In the genomic region with DNA sequence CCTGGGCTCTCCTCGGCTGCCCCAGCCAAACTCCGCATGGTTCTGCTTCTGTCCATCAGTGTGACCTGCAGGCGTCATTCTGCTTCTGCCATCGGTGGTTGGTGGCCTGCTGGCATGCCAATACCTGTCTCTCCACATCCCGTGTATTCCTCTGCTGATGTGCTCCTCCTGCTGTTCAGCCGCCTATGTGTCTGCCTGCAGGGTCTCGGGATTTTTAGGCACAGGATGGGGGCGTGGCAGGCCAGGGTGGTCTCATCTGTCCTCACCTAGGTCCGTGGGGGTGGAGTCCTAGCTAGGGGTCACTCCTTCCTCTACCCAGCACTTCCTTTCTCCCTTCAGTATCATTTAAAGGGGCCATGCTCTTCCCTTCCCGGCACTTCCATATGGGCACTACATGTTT, we compare ENCODE assay signal across 13 cellular contexts. TPM values are rescaled to one million over a fixed set of nuclear protein-coding genes. Genes with fewer than 3 reads are reported as not detected.
DNase-seq lines count a peak whose midpoint lies in the region; ATAC-seq and TF ChIP-seq lines count a peak whose summit lies in the region.
"Had no signal": no experiment of that assay in that cellular context is flagged by ENCODE, and none has a peak within 500 bp of the region (broad histone marks: within the 10 kb centered on the region; RNA-seq: fewer than 3 reads in every experiment).

No MANE protein-coding gene starts in this region.

- no peak for DNase-seq in HCT116 (ENCODE audit: low read depth, low spot score)
- DNase-seq in endodermal cell: peak; percentile 55
- DNase-seq in testis: peak; percentile 35
- no peak for DNase-seq in stimulated activated CD4-positive, alpha-beta T cell treated with anti-CD3 and anti-CD28 coated beads, Interleukin-12 subunit alpha, Interleukin-12 subunit beta, amount 100 ng/mL, for 4 hours
- no peak for DNase-seq in NCI-H345 treated with DMSO at 0.1 percent for 48 hours (lab: John Stamatoyannopoulos, UW; ENCODE audit: unreplicated experiment)
- DNase-seq: AML-193; CD4-positive, alpha-beta T cell; DMS79 had no signal

- H4K20me1 ChIP-seq in BLaER1 treated with 17β-estradiol and CSF1 and Interleukin-3, amounts not matched to agents 10 nM and 100 nM: no peaks in the 10 kb centered on the region
- no peaks in the 10 kb centered on the region for H4K20me1 ChIP-seq in HCT116 (ENCODE audit: insufficient read depth)
- H4K20me1 ChIP-seq: BLaER1 had no signal

- no peaks in the 10 kb centered on the region for H3K27me3 ChIP-seq in BLaER1 treated with 17β-estradiol and CSF1 and Interleukin-3, amounts not matched to agents 10 nM and 100 nM
- H3K27me3 ChIP-seq in HCT116 (ENCODE audit: insufficient read depth, low read length) (no peaks in the 10 kb centered on the region), endodermal cell (ENCODE audit: control insufficient read depth, insufficient read depth, low read length, poor library complexity, severe bottlenecking) (no peaks in the 10 kb centered on the region), testis (no peaks in the 10 kb centered on the region)
- H3K27me3 ChIP-seq: BLaER1 had no signal

- H3K27me3 Mint-ChIP-seq in endodermal cell (ENCODE audit: insufficient read depth): no peaks in the 10 kb centered on the region
- H3K27me3 Mint-ChIP-seq: CD4-positive, alpha-beta T cell had no signal

- no peaks in the 10 kb centered on the region for H3K79me2 ChIP-seq in HCT116 (ENCODE audit: insufficient read depth, low read length)

- H3K9ac ChIP-seq in BLaER1 treated with 17β-estradiol and CSF1 and Interleukin-3, amounts not matched to agents 10 nM and 100 nM: peak overlapping the region in 8 of 11 experiments; percentile 63 to 80 (median 76); a peak in 13 of 22 replicates
- no peak overlapping the region for H3K9ac ChIP-seq in HCT116 (ENCODE audit: low read length)
- H3K9ac ChIP-seq in endodermal cell (ENCODE audit: extremely low read depth, low read length, poor library complexity, severe bottlenecking): no peak overlapping the region
- H3K9ac ChIP-seq: BLaER1 had no signal

- no peaks in the 10 kb centered on the region for H3K36me3 ChIP-seq in BLaER1 treated with 17β-estradiol and CSF1 and Interleukin-3, amounts not matched to agents 10 nM and 100 nM
- H3K36me3 ChIP-seq in HCT116 (ENCODE audit: control insufficient read depth in 1 of 2, insufficient read depth in 2 of 2, low read length in 2 of 2): no peaks in the 10 kb centered on the region; a peak in 1 of 4 replicates
- H3K36me3 ChIP-seq in endodermal cell (ENCODE audit: control insufficient read depth, insufficient read depth, low read length): no peaks in the 10 kb centered on the region
- H3K36me3 ChIP-seq in testis (ENCODE audit: low read depth, missing control alignments): no peaks in the 10 kb centered on the region
- H3K36me3 ChIP-seq: BLaER1 had no signal

- peaks cover 5% of the 10 kb centered on the region for H3K9me3 Mint-ChIP-seq in endodermal cell
- H3K9me3 Mint-ChIP-seq: CD4-positive, alpha-beta T cell had no signal

- H3K36me3 Mint-ChIP-seq in endodermal cell (ENCODE audit: low read depth): no peaks in the 10 kb centered on the region

- CTCF ChIA-PET in HCT116 (lab: Charles Lee): no interaction called here

- no peak overlapping the region for H2AFZ ChIP-seq in HCT116 (ENCODE audit: low read depth, low read length, poor library complexity, severe bottlenecking)

- H3K4me3 ChIP-seq in BLaER1 treated with 17β-estradiol and CSF1 and Interleukin-3, amounts not matched to agents 10 nM and 100 nM: 0 out of 20 replicates have a peak overlapping the region, but pooled peaks of 1 of the 10 experiments have one; percentile 49
- H3K4me3 ChIP-seq in HCT116 (replicated peaks in 1 of 2; ENCODE audit: low read depth in 1 of 2, low read length in 2 of 2) (no peak overlapping the region), endodermal cell (ENCODE audit: low read length) (no peak overlapping the region), testis (peak overlapping the region in 1 of 2 donors; percentile 8)
- H3K4me3 ChIP-seq: BLaER1, K562 had no signal

- peak overlapping the region; percentile 69 to 95 (median 88) for H3K27ac ChIP-seq in BLaER1 treated with 17β-estradiol and CSF1 and Interleukin-3, amounts not matched to agents 10 nM and 100 nM
- no peak overlapping the region for H3K27ac ChIP-seq in HCT116 (ENCODE audit: low read depth, low read length)
- no peak overlapping the region for H3K27ac ChIP-seq in endodermal cell (ENCODE audit: low read depth, low read length)
- H3K27ac ChIP-seq in testis: no peak overlapping the region
- H3K27ac ChIP-seq: 22Rv1, BLaER1 had no signal

- H3K9me2 ChIP-seq in HCT116 (ENCODE audit: insufficient read depth): no peaks in the 10 kb centered on the region

- RAD21 ChIA-PET in HCT116 (lab: Charles Lee; ENCODE audit: low non-redundant PET in 1 of 2, low total read pairs in 2 of 2, uncharacterized antibody in 2 of 2, unreplicated experiment in 2 of 2): no interaction called here

- peaks cover 0 to 75% (median 44%) of the 10 kb centered on the region in 10 experiments; a peak in 18 of 20 replicates for H3K4me1 ChIP-seq in BLaER1 treated with 17β-estradiol and CSF1 and Interleukin-3, amounts not matched to agents 10 nM and 100 nM
- H3K4me1 ChIP-seq in HCT116 (ENCODE audit: control insufficient read depth in 1 of 2, insufficient read depth in 2 of 2, low read length in 2 of 2) (no peaks in the 10 kb centered on the region), endodermal cell (ENCODE audit: control insufficient read depth, insufficient read depth, low read length) (no peaks in the 10 kb centered on the region), testis (no peaks in the 10 kb centered on the region)
- H3K4me1 ChIP-seq: BLaER1 had no signal

- H3K4me3 Mint-ChIP-seq in endodermal cell: no peak overlapping the region
- H3K4me3 Mint-ChIP-seq: CD4-positive, alpha-beta T cell had no signal

- TF ChIP-seq CTCF in HCT116 (IDR thresholded peaks at IDR 0.05 in 2 of 3, conservative IDR thresholded peaks at IDR 0.05 in 1 of 3; ENCODE audit: borderline replicate concordance in 1 of 3, insufficient read depth in 1 of 3, low read depth in 2 of 3, low read length in 2 of 3) (no peak), endodermal cell (conservative IDR thresholded peaks at IDR 0.05) (no peak), testis (IDR thresholded peaks at IDR 0.05) (no peak)

- TF ChIP-seq RAD21 in HCT116 (IDR thresholded peaks at IDR 0.05; ENCODE audit: low read depth): no peak

- H3K4me1 Mint-ChIP-seq in endodermal cell: no peaks in the 10 kb centered on the region

- TF ChIP-seq POLR2A in HCT116 (IDR thresholded peaks at IDR 0.05; ENCODE audit: borderline replicate concordance, extremely low read depth, insufficient read depth, insufficient read length) (no peak), testis (IDR thresholded peaks at IDR 0.05) (no peak)

- BruUV-seq in HCT116 (replicated peaks; lab: Mats Ljungman, UMichigan): no TSS peak

- 68 to 85% methylated on average over 9 to 10 of the region's 10 CpGs for WGBS in endodermal cell (ENCODE audit: insufficient coverage in 1 of 2, insufficient read length in 1 of 2), 2 experiments
- 37 to 62% methylated on average over 6 to 10 of the region's 10 CpGs for WGBS in testis, 2 donors

- ATAC-seq in HCT116 (peak; percentile 32; the same call in 1 of the 2 replicates), HG02763 (IDR thresholded peaks at IDR 0.05; ENCODE audit: unreplicated experiment) (no peak)
- ATAC-seq: K562 had no signal

- peak overlapping the region in 9 of 11 experiments; percentile 57 to 89 (median 77); a peak in 16 of 22 replicates for H3K4me2 ChIP-seq in BLaER1 treated with 17β-estradiol and CSF1 and Interleukin-3, amounts not matched to agents 10 nM and 100 nM
- no peak overlapping the region for H3K4me2 ChIP-seq in HCT116 (ENCODE audit: low read length)
- H3K4me2 ChIP-seq: BLaER1 had no signal

- H3K27ac Mint-ChIP-seq in endodermal cell: no peak overlapping the region
- H3K27ac Mint-ChIP-seq: CD4-positive, alpha-beta T cell had no signal

- peaks cover under 1 to 23% (median 8%) of the 10 kb centered on the region in 11 experiments; a peak in 15 of 22 replicates for H3K9me3 ChIP-seq in BLaER1 treated with 17β-estradiol and CSF1 and Interleukin-3, amounts not matched to agents 10 nM and 100 nM (replicated peaks in 1 of 11)
- H3K9me3 ChIP-seq in HCT116 (ENCODE audit: control insufficient read depth in 1 of 2, insufficient read depth in 1 of 2, low read depth in 1 of 2, low read length in 2 of 2): no peaks in the 10 kb centered on the region
- H3K9me3 ChIP-seq in endodermal cell (ENCODE audit: control insufficient read depth, low read length): no peaks in the 10 kb centered on the region
- H3K9me3 ChIP-seq in testis: no peaks in the 10 kb centered on the region
- H3K9me3 ChIP-seq: BLaER1 had no signal

- intact Hi-C loops in HCT116 (cut with micrococcal nuclease) (no loop called here), testis (cut with DNase I; ENCODE audit: low total_unique reads) (no loop called here)

- POLR2A ChIA-PET in HCT116 (lab: Charles Lee): no interaction called here

TF ChIP-seq in HCT116, 20 proteins besides CTCF, POLR2A, EP300 and RAD21 (continues in another document):
- TF ChIP-seq, protein P1, sequence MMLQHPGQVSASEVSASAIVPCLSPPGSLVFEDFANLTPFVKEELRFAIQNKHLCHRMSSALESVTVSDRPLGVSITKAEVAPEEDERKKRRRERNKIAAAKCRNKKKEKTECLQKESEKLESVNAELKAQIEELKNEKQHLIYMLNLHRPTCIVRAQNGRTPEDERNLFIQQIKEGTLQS (IDR thresholded peaks at IDR 0.05): no peak

RNA-seq across cellular contexts. Expression of a gene that starts 33.0 kb away (rescaled TPM):
- total RNA-seq in HCT116 (2021; ENCODE audit: unreplicated experiment) (0.15 TPM), endodermal cell (under 1 TPM; 0.15 to 0.27 TPM), testis (1 to 10 TPM; 1.5 to 2.9 TPM)
- polyA plus RNA-seq in HCT116 (2012): 0.05 TPM in 2 replicates
- polyA plus RNA-seq in endodermal cell (2013, experiment 1 of 2): 0.18 TPM
- polyA plus RNA-seq in endodermal cell (2013, experiment 2 of 2): 0.54 TPM
- polyA plus RNA-seq in testis (ENCODE audit: insufficient read depth, low read depth, low replicate concordance): 2.2 TPM
- total RNA-seq: CD4-positive, alpha-beta T cell had no signal

Comparison
In these comparisons a context has a peak if more than half of its experiments do, and no peak if none do; other contexts are left out.
1. H3K27ac ChIP-seq: peak in BLaER1 treated with 17β-estradiol and CSF1 and Interleukin-3, amounts not matched to agents 10 nM and 100 nM (11 of 11); none in HCT116 (single experiment), endodermal cell (single experiment) and testis (0 of 2).
2. H3K9ac ChIP-seq: peak in BLaER1 treated with 17β-estradiol and CSF1 and Interleukin-3, amounts not matched to agents 10 nM and 100 nM (8 of 11); none in HCT116 (single experiment) and endodermal cell (single experiment).
3. DNase-seq: peak in endodermal cell (single experiment) and testis (single experiment); none in HCT116 (single experiment), stimulated activated CD4-positive, alpha-beta T cell treated with anti-CD3 and anti-CD28 coated beads, Interleukin-12 subunit alpha, Interleukin-12 subunit beta, amount 100 ng/mL, for 4 hours (single experiment) and NCI-H345 treated with DMSO at 0.1 percent for 48 hours (single experiment).